Comparison of ENCODE assay signal across 12 cellular contexts in the genomic region with DNA sequence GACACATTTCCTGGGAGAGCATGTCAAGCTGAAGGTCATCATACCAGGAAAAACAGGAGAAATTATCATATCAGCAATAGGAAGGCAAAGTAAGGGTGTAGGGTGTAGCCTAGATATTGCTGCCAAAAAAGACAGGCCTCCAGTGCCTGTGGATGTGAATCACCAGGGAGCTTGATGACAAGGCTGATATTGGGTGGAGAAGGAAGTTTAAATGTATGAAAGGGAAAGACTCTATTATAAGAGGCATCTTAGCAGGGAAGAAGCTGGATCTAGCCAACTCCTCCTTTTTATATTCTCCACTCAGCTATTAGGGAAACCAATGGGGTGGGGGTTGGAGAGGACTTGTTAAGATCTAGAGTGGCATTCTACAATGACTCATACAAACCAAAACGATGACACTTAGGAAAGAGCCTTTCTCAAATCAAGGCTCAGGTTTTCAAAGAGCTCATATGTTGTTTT. TPM values are rescaled to one million over a fixed set of nuclear protein-coding genes. Genes with fewer than 3 reads are reported as not detected.
DNase-seq lines count a peak whose midpoint lies in the region; ATAC-seq and TF ChIP-seq lines count a peak whose summit lies in the region.
"Had no signal": no experiment of that assay in that cellular context is flagged by ENCODE, and none has a peak within 500 bp of the region (broad histone marks: within the 10 kb centered on the region; RNA-seq: fewer than 3 reads in every experiment).

No MANE protein-coding gene starts in this region.

- DNase-seq in heart left ventricle (no peak), cardiac septum (ENCODE audit: low spot score) (no peak), SK-N-MC (ENCODE audit: low read depth, low spot score) (peak; percentile 60), fibroblast of lung (ENCODE audit: low read depth in 2 of 2) (peak; percentile 80 to 91), suprapubic skin (ENCODE audit: low spot score in 2 of 2) (no peak), NOMO-1 treated with DMSO at 0.1 percent for 48 hours (lab: John Stamatoyannopoulos, UW; ENCODE audit: unreplicated experiment) (no peak), activated gamma-delta T cell treated with Interleukin-2 at 50 U/mL for 16 hours (no peak), NCI-H1417 treated with DMSO at 0.1 percent for 48 hours (lab: John Stamatoyannopoulos, UW) (no peak)
- DNase-seq: DND-41, naive B cell, NCI-H1436 treated with DMSO at 0.1 percent for 48 hours had no signal

- H3K79me2 ChIP-seq in fibroblast of lung (ENCODE audit: control insufficient read depth, insufficient read depth, low read length) = no peaks in the 10 kb centered on the region

- H3K27me3 ChIP-seq in heart left ventricle (no peaks in the 10 kb centered on the region), fibroblast of lung (ENCODE audit: control insufficient read depth, insufficient read depth, low read length) (no peaks in the 10 kb centered on the region), suprapubic skin (no peaks in the 10 kb centered on the region)
- H3K27me3 ChIP-seq: esophagus muscularis mucosa had no signal

- 30 to 53% (median 43%) methylated on average over 1 of the region's 1 CpG for WGBS in heart left ventricle, 4 donors
- 11% methylated on average over 1 of the region's 1 CpG for WGBS in suprapubic skin

- intact Hi-C loops in heart left ventricle (cut with DNase I) = no loop called here
- intact Hi-C loops in cardiac septum (cut with DNase I) = no loop called here

- TF ChIP-seq POLR2A in heart left ventricle (IDR thresholded peaks at IDR 0.05) (no peak), suprapubic skin (IDR thresholded peaks at IDR 0.05) (no peak)

- H3K4me1 ChIP-seq in heart left ventricle = no peaks in the 10 kb centered on the region
- H3K4me1 ChIP-seq in fibroblast of lung (ENCODE audit: control insufficient read depth, extremely low read depth, insufficient read depth, low read length) = no peaks in the 10 kb centered on the region
- peaks cover 25% of the 10 kb centered on the region for H3K4me1 ChIP-seq in suprapubic skin

- ATAC-seq in heart left ventricle = peak in 3 of 4 donors; percentile 48 to 81 (median 80)

- H2AFZ ChIP-seq in fibroblast of lung (ENCODE audit: low read length) = no peak overlapping the region

- no peaks in the 10 kb centered on the region for H4K20me1 ChIP-seq in fibroblast of lung (ENCODE audit: control insufficient read depth, extremely low read depth, insufficient read depth, low read length)

- H3K27ac ChIP-seq in heart left ventricle (no peak overlapping the region), SK-N-MC (peak overlapping the region; percentile 67; the same call in 1 of the 2 replicates), fibroblast of lung (ENCODE audit: insufficient read depth, low read length) (peak overlapping the region; percentile 30), suprapubic skin (peak overlapping the region; percentile 72)
- H3K27ac ChIP-seq: esophagus muscularis mucosa had no signal

- H3K4me2 ChIP-seq in fibroblast of lung (ENCODE audit: extremely low read depth, insufficient read depth, low read length) = no peak overlapping the region

- H3K4me3 ChIP-seq in heart left ventricle = no peak overlapping the region
- peak overlapping the region; percentile 34 for H3K4me3 ChIP-seq in SK-N-MC
- H3K4me3 ChIP-seq in fibroblast of lung (replicated peaks in 1 of 4; ENCODE audit: control extremely low read depth in 1 of 4, insufficient read depth in 1 of 4, low read depth in 3 of 4, low read length in 4 of 4) = no peak overlapping the region
- H3K4me3 ChIP-seq in suprapubic skin = no peak overlapping the region
- H3K4me3 ChIP-seq: esophagus muscularis mucosa had no signal

- TF ChIP-seq CTCF in heart left ventricle (IDR thresholded peaks at IDR 0.05) = no peak
- TF ChIP-seq CTCF in fibroblast of lung (conservative IDR thresholded peaks at IDR 0.05 in 1 of 2, IDR thresholded peaks at IDR 0.05 in 1 of 2; ENCODE audit: low read depth in 1 of 2, low read length in 2 of 2) = no peak
- no peak for TF ChIP-seq CTCF in suprapubic skin (IDR thresholded peaks at IDR 0.05)

- H3K36me3 ChIP-seq in heart left ventricle = no peaks in the 10 kb centered on the region
- H3K36me3 ChIP-seq in SK-N-MC (ENCODE audit: insufficient read depth, low read length) = no peaks in the 10 kb centered on the region
- no peaks in the 10 kb centered on the region for H3K36me3 ChIP-seq in fibroblast of lung (ENCODE audit: control insufficient read depth, insufficient read depth, low read length)
- H3K36me3 ChIP-seq in suprapubic skin = no peaks in the 10 kb centered on the region
- H3K36me3 ChIP-seq: esophagus muscularis mucosa had no signal

- no peak overlapping the region for H3K9ac ChIP-seq in SK-N-MC (ENCODE audit: insufficient read length)
- no peak overlapping the region for H3K9ac ChIP-seq in fibroblast of lung (ENCODE audit: insufficient read depth, low read length)

- H3K9me3 ChIP-seq in heart left ventricle = no peaks in the 10 kb centered on the region
- no peaks in the 10 kb centered on the region for H3K9me3 ChIP-seq in SK-N-MC (ENCODE audit: low read depth, low read length)
- no peaks in the 10 kb centered on the region for H3K9me3 ChIP-seq in fibroblast of lung (ENCODE audit: control insufficient read depth, insufficient read depth, low read depth, low read length)
- H3K9me3 ChIP-seq in suprapubic skin = no peaks in the 10 kb centered on the region
- H3K9me3 ChIP-seq: esophagus muscularis mucosa had no signal

- no peak for TF ChIP-seq EP300 in suprapubic skin (IDR thresholded peaks at IDR 0.05)

RNA-seq across cellular contexts. Expression of a gene that starts 13.4 kb away (rescaled TPM):
- total RNA-seq in heart left ventricle (not detected), cardiac septum (not detected), fibroblast of lung (not detected in 2 replicates), suprapubic skin (not detected)
- polyA plus RNA-seq in heart left ventricle (not detected), fibroblast of lung (not detected in 2 replicates)
- polyA plus RNA-seq in fibroblast of lung (2012) = not detected in 2 replicates
- not detected in 2 replicates for polyA minus RNA-seq in fibroblast of lung (ENCODE audit: low replicate concordance)
- total RNA-seq: esophagus muscularis mucosa had no signal

Comparison
In these comparisons a context has a peak if more than half of its experiments do, and no peak if none do; other contexts are left out.
1. DNase-seq: peak in SK-N-MC (single experiment) and fibroblast of lung (2 of 2); none in heart left ventricle (0 of 5), cardiac septum (single experiment), suprapubic skin (0 of 2), NOMO-1 treated with DMSO at 0.1 percent for 48 hours (single experiment), activated gamma-delta T cell treated with Interleukin-2 at 50 U/mL for 16 hours (single experiment) and NCI-H1417 treated with DMSO at 0.1 percent for 48 hours (single experiment).
2. H3K27ac ChIP-seq: peak in SK-N-MC (single experiment), fibroblast of lung (single experiment) and suprapubic skin (single experiment); none in heart left ventricle (0 of 12).